Comparison of ENCODE assay signal across 9 cellular contexts in the genomic region with DNA sequence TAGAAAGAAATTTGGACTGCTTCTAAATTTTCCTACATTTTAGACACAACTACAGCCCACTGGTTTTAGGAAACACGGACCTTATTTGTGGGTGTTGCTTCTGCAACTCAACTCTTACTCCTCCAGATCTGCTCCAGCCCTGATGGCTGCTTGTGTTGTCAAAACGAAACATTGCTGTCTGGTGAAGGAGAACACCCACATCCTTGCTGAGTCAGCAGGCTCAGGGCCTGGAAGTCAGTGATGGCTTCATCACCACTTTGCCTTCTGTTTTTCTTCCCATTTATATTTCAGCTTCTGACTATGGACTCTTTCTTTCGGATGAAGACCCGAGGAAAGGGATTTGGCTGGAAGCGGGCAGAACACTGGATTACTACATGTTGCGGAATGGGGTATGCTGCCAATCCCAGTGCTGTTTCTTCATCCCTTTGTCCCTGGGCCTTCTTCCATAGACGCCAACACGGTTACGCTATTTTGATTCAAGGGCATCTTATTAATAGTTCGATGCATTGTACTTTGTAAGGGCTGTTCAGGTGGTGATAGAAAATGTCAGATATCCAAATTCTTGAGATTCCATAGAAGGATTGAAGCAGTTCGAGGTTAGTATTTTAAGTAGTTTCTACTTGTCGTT.
DNase-seq lines count a peak whose midpoint lies in the region; ATAC-seq and TF ChIP-seq lines count a peak whose summit lies in the region.
"Had no signal": no experiment of that assay in that cellular context is flagged by ENCODE, and none has a peak within 500 bp of the region (broad histone marks: within the 10 kb centered on the region; RNA-seq: fewer than 3 reads in every experiment).

No MANE protein-coding gene starts in this region.

- no peak overlapping the region for H3K27ac Mint-ChIP-seq in chondrocyte (ENCODE audit: unreplicated experiment)

- WGBS in suprapubic skin, result 88% methylated on average over 12 of the region's 12 CpGs

- ATAC-seq in GM19395 (IDR thresholded peaks at IDR 0.05; ENCODE audit: unreplicated experiment), result peak; percentile 91
- ATAC-seq in HG03571 (IDR thresholded peaks at IDR 0.05; ENCODE audit: unreplicated experiment), result peak; percentile 80
- no peak for ATAC-seq in GM18520 (IDR thresholded peaks at IDR 0.05; ENCODE audit: unreplicated experiment)

- intact Hi-C loops in left ventricle myocardium inferior (cut with micrococcal nuclease), result loop anchor here (10.0 kb wide), 1 partner anchor 255 kb away; the partner anchor contains the start of gene TLN2

- peak overlapping the region; percentile 50 for H3K27ac ChIP-seq in left ventricle myocardium inferior (replicated peaks)
- H3K27ac ChIP-seq in suprapubic skin, result no peak overlapping the region
- H3K27ac ChIP-seq: upper lobe of left lung had no signal

- H3K9me3 ChIP-seq in left ventricle myocardium inferior (replicated peaks) (peaks cover 3% of the 10 kb centered on the region), suprapubic skin (no peaks in the 10 kb centered on the region)
- H3K9me3 ChIP-seq: upper lobe of left lung had no signal

- TF ChIP-seq POLR2A in suprapubic skin (IDR thresholded peaks at IDR 0.05), result no peak

- H3K4me3 ChIP-seq in left ventricle myocardium inferior (no peak overlapping the region), suprapubic skin (no peak overlapping the region)
- H3K4me3 ChIP-seq: upper lobe of left lung had no signal

- H3K36me3 ChIP-seq in left ventricle myocardium inferior (peaks cover 29% of the 10 kb centered on the region), suprapubic skin (no peaks in the 10 kb centered on the region)
- H3K36me3 ChIP-seq: upper lobe of left lung had no signal

- H3K36me3 Mint-ChIP-seq in chondrocyte (ENCODE audit: low read depth), result peaks cover 10% of the 10 kb centered on the region

- H3K4me1 ChIP-seq in left ventricle myocardium inferior, result peaks cover 23% of the 10 kb centered on the region
- H3K4me1 ChIP-seq in suprapubic skin, result peaks cover 6% of the 10 kb centered on the region
- H3K4me1 ChIP-seq: upper lobe of left lung had no signal

- peaks cover 7% of the 10 kb centered on the region for H3K9me3 Mint-ChIP-seq in chondrocyte (ENCODE audit: low read depth)

- TF ChIP-seq EP300 in suprapubic skin (IDR thresholded peaks at IDR 0.05), result no peak

- no peaks in the 10 kb centered on the region for H3K27me3 Mint-ChIP-seq in chondrocyte (ENCODE audit: low read depth)

- no peak for TF ChIP-seq CTCF in left ventricle myocardium inferior (IDR thresholded peaks at IDR 0.05; ENCODE audit: borderline replicate concordance)
- TF ChIP-seq CTCF in chondrocyte (IDR thresholded peaks at IDR 0.05), result no peak
- no peak for TF ChIP-seq CTCF in suprapubic skin (IDR thresholded peaks at IDR 0.05)

- no peak overlapping the region for H3K4me3 Mint-ChIP-seq in chondrocyte (ENCODE audit: unreplicated experiment)

- peak; percentile 35 for DNase-seq in AG20443 (ENCODE audit: low spot score)
- DNase-seq in left ventricle myocardium inferior, result no peak
- no peak for DNase-seq in H4 (ENCODE audit: low spot score)
- DNase-seq in chondrocyte (ENCODE audit: low spot score), result no peak
- no peak for DNase-seq in suprapubic skin (ENCODE audit: low spot score in 2 of 2)

- H3K27me3 ChIP-seq in left ventricle myocardium inferior (ENCODE audit: low read depth) (no peaks in the 10 kb centered on the region), suprapubic skin (no peaks in the 10 kb centered on the region)
- H3K27me3 ChIP-seq: upper lobe of left lung had no signal

- H3K4me1 Mint-ChIP-seq in chondrocyte (ENCODE audit: low read depth), result peaks cover 14% of the 10 kb centered on the region
